Comparison of ENCODE assay signal across 30 cellular contexts in genomic region chr10:19107406-19107805, GRCh38. TPM values are rescaled to one million over a fixed set of nuclear protein-coding genes. Genes with fewer than 3 reads are reported as not detected.
"Had no signal": no experiment of that assay in that cellular context is flagged by ENCODE, and none has a peak within 500 bp of the region (broad histone marks: within the 10 kb centered on the region; RNA-seq: fewer than 3 reads in every experiment).

No MANE protein-coding gene starts in this region.

- FAIRE-seq: endometrium, endothelial cell of umbilical vein, frontal cortex had no signal

- DNase-seq: cortex of kidney; dermis blood vessel endothelial cell; dorsolateral prefrontal cortex; effector CD4-positive, alpha-beta T cell; effector CD8-positive, alpha-beta T cell; effector memory CD4-positive, alpha-beta T cell; effector memory CD8-positive, alpha-beta T cell; endodermal cell; erythroblast; esophagus squamous epithelium; foreskin fibroblast; foreskin keratinocyte; foreskin melanocyte; gastrocnemius medialis; glutamatergic neuron; head of caudate nucleus; heart left ventricle; heart right ventricle; hippocampal formation had no signal

- H3K27ac ChIP-seq: coronary artery, dorsolateral prefrontal cortex, epithelial cell of prostate, esophagus muscularis mucosa, esophagus squamous epithelium, foreskin keratinocyte, gastrocnemius medialis, gastroesophageal sphincter, heart left ventricle, heart right ventricle, hepatocyte had no signal

- H2AFZ ChIP-seq: hepatocyte had no signal

- H3K9me3 ChIP-seq: gastrocnemius medialis had no signal

- H3K36me3 ChIP-seq: esophagus muscularis mucosa, esophagus squamous epithelium, gastrocnemius medialis, gastroesophageal sphincter, heart left ventricle, heart right ventricle had no signal

- H3K27me3 ChIP-seq: dorsolateral prefrontal cortex, esophagus muscularis mucosa, esophagus squamous epithelium, foreskin keratinocyte, gastrocnemius medialis, gastroesophageal sphincter, heart left ventricle, heart right ventricle, hepatocyte had no signal

- ATAC-seq: effector memory CD8-positive, alpha-beta T cell; esophagus mucosa; foreskin keratinocyte; gastrocnemius medialis; gastroesophageal sphincter; heart left ventricle; heart right ventricle had no signal

- H3K4me1 ChIP-seq: esophagus squamous epithelium, foreskin keratinocyte, gastrocnemius medialis, gastroesophageal sphincter, heart left ventricle, heart right ventricle had no signal

- H3K79me2 ChIP-seq: hepatocyte had no signal

- H3K4me3 ChIP-seq: coronary artery, dorsolateral prefrontal cortex, esophagus muscularis mucosa, esophagus squamous epithelium, gastrocnemius medialis, gastroesophageal sphincter, heart left ventricle, heart right ventricle, hepatocyte had no signal

- H3K4me2 ChIP-seq: hepatocyte had no signal

RNA-seq across cellular contexts. Expression of gene MALRD1, which starts 58.8 kb away (rescaled TPM):
- total RNA-seq: dermis blood vessel endothelial cell, dermis microvascular lymphatic vessel endothelial cell, endothelial cell of umbilical vein, glomerular endothelial cell had no signal
- polyA plus RNA-seq: endothelial cell of umbilical vein, foreskin keratinocyte had no signal
